6 cellular contexts compared by ENCODE assay signal in the genomic region with DNA sequence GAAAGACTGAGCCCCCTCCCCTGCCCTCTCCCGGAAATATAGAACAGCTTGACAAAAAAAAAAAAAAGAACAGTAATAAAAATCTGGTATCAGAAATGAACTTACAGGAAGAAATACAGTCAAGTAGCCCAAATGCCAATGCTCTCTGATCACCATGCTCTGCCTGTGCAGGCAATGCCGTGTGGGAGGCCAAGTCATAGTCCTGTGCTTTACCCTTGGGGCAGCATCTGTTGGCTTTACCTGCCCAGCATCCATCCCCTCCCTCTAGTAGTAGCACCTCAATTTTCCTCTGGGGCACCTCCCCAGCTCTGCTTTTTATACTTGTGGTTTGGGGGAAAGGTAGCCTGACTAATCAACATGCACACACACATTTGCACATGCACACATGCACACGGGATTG.
"Had no signal": no experiment of that assay in that cellular context is flagged by ENCODE, and none has a peak within 500 bp of the region (broad histone marks: within the 10 kb centered on the region; RNA-seq: fewer than 3 reads in every experiment).

No MANE protein-coding gene starts in this region.

- H2AFZ ChIP-seq: GM23338 had no signal

- H3K4me3 ChIP-seq: GM23338, K562 had no signal

- DNase-seq: H9, HCEC 1CT, IMR-90, KG1 had no signal

- ATAC-seq: GM23338, K562 had no signal

- H3K4me2 ChIP-seq: GM23338 had no signal

- H3K27ac Mint-ChIP-seq: GM23338, H9 had no signal

- H3K4me3 Mint-ChIP-seq: GM23338, H9 had no signal
